ENCODE assay signal across 1 cellular context in the genomic region with DNA sequence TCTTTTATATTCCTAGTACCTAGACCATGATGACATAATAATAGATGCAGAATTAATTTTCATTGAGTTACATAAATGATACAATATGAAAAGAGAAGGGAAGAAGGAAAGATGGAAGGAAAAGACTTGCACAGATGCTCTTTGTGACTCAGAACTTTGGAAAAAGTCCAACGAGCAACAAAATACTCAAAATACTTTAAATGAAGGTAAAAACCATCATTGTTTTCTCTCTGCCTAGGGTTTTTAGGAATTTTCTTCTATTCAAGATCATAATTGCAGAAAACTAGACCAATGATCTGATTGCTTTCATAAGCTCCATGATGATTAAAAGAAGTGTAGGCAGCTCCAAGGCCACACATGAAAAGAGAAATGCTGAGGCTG.
TF ChIP-seq lines count a peak whose summit lies in the region.

No MANE protein-coding gene starts in this region.

TF ChIP-seq in HEK293T, 16 proteins besides CTCF, POLR2A, EP300 and RAD21 (continued from another document):
- TF ChIP-seq FOXM1 (IDR thresholded peaks at IDR 0.05; ENCODE audit: borderline replicate concordance) (no peak), NFRKB (IDR thresholded peaks at IDR 0.05) (no peak), FOXA1 (IDR thresholded peaks at IDR 0.05) (no peak), TARDBP (IDR thresholded peaks at IDR 0.05) (no peak)
TF ChIP-seq in HEK293T: peak in this region for 0.
